Comparison of ENCODE assay signal across 7 cellular contexts in genomic region chr18:9914334-9914583, GRCh38. TPM values are rescaled to one million over a fixed set of nuclear protein-coding genes. Genes with fewer than 3 reads are reported as not detected.
DNase-seq lines count a peak whose midpoint lies in the region; ATAC-seq and TF ChIP-seq lines count a peak whose summit lies in the region.

No MANE protein-coding gene starts in this region.

- ATAC-seq in GM18909 (IDR thresholded peaks at IDR 0.05; ENCODE audit: poor library complexity, unreplicated experiment), result peak; percentile 24
- peak; percentile 30 for ATAC-seq in HG03439 (IDR thresholded peaks at IDR 0.05; ENCODE audit: unreplicated experiment)
- no peak for ATAC-seq in body of pancreas
- ATAC-seq in memory B cell (ENCODE audit: low read depth), result no peak

- no peaks in the 10 kb centered on the region for H3K9me3 ChIP-seq in body of pancreas

- no peak for TF ChIP-seq POLR2A in body of pancreas (IDR thresholded peaks at IDR 0.05)

- no peaks in the 10 kb centered on the region for H3K36me3 ChIP-seq in body of pancreas (replicated peaks in 1 of 2; ENCODE audit: insufficient read depth in 1 of 2, low read depth in 2 of 2)

- H3K4me3 ChIP-seq in body of pancreas, result peak overlapping the region; percentile 82 to 97

- DNase-seq in body of pancreas, result no peak
- no peak for DNase-seq in memory B cell (ENCODE audit: low spot score in 2 of 2)
- DNase-seq in epidermal melanocyte (ENCODE audit: insufficient read length, low spot score), result no peak
- DNase-seq in NCI-H187 treated with DMSO at 0.1 percent for 48 hours (lab: John Stamatoyannopoulos, UW), result no peak
- DNase-seq in COLO829 (ENCODE audit: low spot score), result no peak

- no peaks in the 10 kb centered on the region for H3K36me3 Mint-ChIP-seq in memory B cell

- intact Hi-C loops in body of pancreas (cut with DNase I), result no loop called here

- no peaks in the 10 kb centered on the region for H3K9me3 Mint-ChIP-seq in memory B cell

- no peak for TF ChIP-seq CTCF in body of pancreas (IDR thresholded peaks at IDR 0.05)

- peaks cover 2% of the 10 kb centered on the region for H3K27me3 Mint-ChIP-seq in memory B cell

- peak overlapping the region; percentile 93 for H3K4me3 Mint-ChIP-seq in memory B cell

- no peaks in the 10 kb centered on the region for H3K27me3 ChIP-seq in body of pancreas

- peak overlapping the region; percentile 98 to 100 (median 100) for H3K27ac ChIP-seq in body of pancreas

- WGBS in body of pancreas, 2 donors, result 0% methylated on average over 14 of the region's 35 CpGs; no CpG with 5 or more reads in 1 of the 2 donors

- peaks cover 43% of the 10 kb centered on the region for H3K4me1 ChIP-seq in body of pancreas

- peaks cover 19% of the 10 kb centered on the region for H3K4me1 Mint-ChIP-seq in memory B cell

- peak overlapping the region; percentile 89 for H3K27ac Mint-ChIP-seq in memory B cell

RNA-seq across cellular contexts. Expression of gene VAPA, which starts 0.4 kb away (rescaled TPM):
- 100 to 1,000 TPM in 1 of 2 donors, 10 to 100 TPM in 1; 58.7 to 113 TPM for total RNA-seq in body of pancreas

RNA-seq across cellular contexts. Expression of gene TXNDC2, which starts 28.5 kb away (rescaled TPM):
- total RNA-seq in body of pancreas, result not detected

Comparison
In these comparisons a context has a peak if more than half of its experiments do, and no peak if none do; other contexts are left out.
1. ATAC-seq: peak in GM18909 (single experiment) and HG03439 (single experiment); none in body of pancreas (single experiment) and memory B cell (single experiment).